In genomic region chr15:73633991-73634495, GRCh38 we compare ENCODE assay signal across 8 cellular contexts. TPM values are rescaled to one million over a fixed set of nuclear protein-coding genes. Genes with fewer than 3 reads are reported as not detected.
DNase-seq lines count a peak whose midpoint lies in the region; TF ChIP-seq lines count a peak whose summit lies in the region.

No MANE protein-coding gene starts in this region.

- BruUV-seq in mammary epithelial cell (replicated peaks; lab: Mats Ljungman, UMichigan), result no TSS peak

- H3K9me3 ChIP-seq in mammary epithelial cell (replicated peaks; ENCODE audit: insufficient read depth, low read length), result no peaks in the 10 kb centered on the region

- peak overlapping the region; percentile 92 for H3K27ac Mint-ChIP-seq in mesothelial cell of epicardium

- peak overlapping the region; percentile 92 for H3K4me2 ChIP-seq in mammary epithelial cell (ENCODE audit: insufficient read depth, low read depth, low read length)

- CTCF ChIA-PET in mammary epithelial cell (lab: Charles Lee; ENCODE audit: low non-redundant PET), result interaction anchor here (0.6 to 1.0 kb wide), 2 partner anchors 62 to 74 kb away, joined by 3 to 4 read pairs; no protein-coding TSS in a partner anchor

- DNase-seq in M059J (ENCODE audit: low read depth), result peak; percentile 96
- peak; percentile 92 for DNase-seq in mammary epithelial cell
- DNase-seq in mesothelial cell of epicardium (ENCODE audit: low spot score in 2 of 2, unreplicated experiment in 2 of 2), result no peak
- DNase-seq in G401 (ENCODE audit: low spot score), result no peak
- no peak for DNase-seq in cortex of kidney (lab: John Stamatoyannopoulos, UW)
- DNase-seq in effector CD4-positive, alpha-beta T cell, result no peak
- DNase-seq in NCI-H2171 treated with DMSO at 0.1 percent for 48 hours (lab: John Stamatoyannopoulos, UW), result no peak

- intact Hi-C loops in mammary epithelial cell (cut with micrococcal nuclease), result loop anchor here (2.0 to 5.0 kb wide), 2 partner anchors 51 to 57 kb away; partner anchors contain the start of gene CD276

- dilution Hi-C loops in mammary epithelial cell (cut with HindIII; ENCODE audit: low sequenced_read_pairs), result loop anchor here (5.0 kb wide), 2 partner anchors 37 to 63 kb away; no protein-coding TSS in a partner anchor

- peaks cover 4% of the 10 kb centered on the region for H3K27me3 Mint-ChIP-seq in mesothelial cell of epicardium (ENCODE audit: low read depth)

- peaks cover 55% of the 10 kb centered on the region for H3K4me1 ChIP-seq in mammary epithelial cell (ENCODE audit: insufficient read depth, low read length)

- H3K79me2 ChIP-seq in mammary epithelial cell (ENCODE audit: insufficient read depth, low read length), result peaks cover 40% of the 10 kb centered on the region

- peak overlapping the region; percentile 43 for H2AFZ ChIP-seq in mammary epithelial cell (ENCODE audit: low read depth, low read length)

- H4K20me1 ChIP-seq in mammary epithelial cell (ENCODE audit: insufficient read depth, low read length), result peaks cover 2% of the 10 kb centered on the region

- H3K36me3 ChIP-seq in mammary epithelial cell (ENCODE audit: insufficient read depth, low read length), result no peaks in the 10 kb centered on the region

- H3K36me3 Mint-ChIP-seq in mesothelial cell of epicardium, result no peaks in the 10 kb centered on the region

- H3K9me3 Mint-ChIP-seq in mesothelial cell of epicardium, result no peaks in the 10 kb centered on the region

- peak overlapping the region; percentile 14 to 43 (median 42) for H3K4me3 ChIP-seq in mammary epithelial cell (replicated peaks in 1 of 3; ENCODE audit: insufficient read depth in 1 of 3, low read depth in 2 of 3, low read length in 3 of 3)

- no peaks in the 10 kb centered on the region for H3K27me3 ChIP-seq in mammary epithelial cell (ENCODE audit: insufficient read depth, low read length)

- H3K4me1 Mint-ChIP-seq in mesothelial cell of epicardium, result peaks cover 51% of the 10 kb centered on the region

- peak overlapping the region; percentile 83 for H3K4me3 Mint-ChIP-seq in mesothelial cell of epicardium

- in situ Hi-C loops in mammary epithelial cell (cut with MboI; ENCODE audit: low sequenced_read_pairs in 2 of 2), result loop anchor here in 1 of 2 donors (10.0 kb wide), 1 partner anchor 59 kb away; no protein-coding TSS in a partner anchor
- in situ Hi-C loops in G401 (cut with HindIII; ENCODE audit: low sequenced_read_pairs), result no loop called here

- WGBS in mammary epithelial cell (ENCODE audit: low coverage, missing lambda C conversion rate), result 11% methylated on average over 6 of the region's 6 CpGs

- peak overlapping the region; percentile 83 for H3K9ac ChIP-seq in mammary epithelial cell (ENCODE audit: insufficient read depth, low read length)

- no peak for TF ChIP-seq CTCF in C4-2B (conservative IDR thresholded peaks at IDR 0.05)
- TF ChIP-seq CTCF in mammary epithelial cell (conservative IDR thresholded peaks at IDR 0.05 in 1 of 2, IDR thresholded peaks at IDR 0.05 in 1 of 2; ENCODE audit: extremely low read depth in 1 of 2, insufficient read depth in 1 of 2, low read depth in 1 of 2, low read length in 2 of 2), result no peak
- TF ChIP-seq CTCF in mesothelial cell of epicardium (IDR thresholded peaks at IDR 0.05; ENCODE audit: unreplicated experiment), result no peak

- H3K27ac ChIP-seq in C4-2B (peak overlapping the region; percentile 72), mammary epithelial cell (ENCODE audit: insufficient read depth, low read depth, low read length) (peak overlapping the region; percentile 96)

RNA-seq across cellular contexts. Expression of gene NPTN, which starts 0.9 kb away (rescaled TPM):
- 90.3 and 100 TPM in 2 replicates for total RNA-seq in M059J (2014; rRNA removed; shearing (Covaris generic))
- total RNA-seq in mammary epithelial cell (100 to 1,000 TPM; 118 to 143 TPM), mesothelial cell of epicardium (102 to 116 TPM (median 109 TPM) in 3 replicates)
- polyA plus RNA-seq in mammary epithelial cell, result 206 TPM
- polyA minus RNA-seq in mammary epithelial cell, result 246 TPM
- total RNA-seq in G401 (2014; rRNA removed; shearing (Covaris generic)), result 74.7 and 82.0 TPM in 2 replicates

RNA-seq across cellular contexts. Expression of gene CD276, which starts 50.1 kb away (rescaled TPM):
- total RNA-seq in M059J (2014; rRNA removed; shearing (Covaris generic)), result 92.9 and 97.0 TPM in 2 replicates
- 100 to 1,000 TPM in 1 of 2 donors, 10 to 100 TPM in 1; 50.5 to 110 TPM for total RNA-seq in mammary epithelial cell
- polyA plus RNA-seq in mammary epithelial cell, result 128 TPM
- 224 TPM for polyA minus RNA-seq in mammary epithelial cell
- total RNA-seq in mesothelial cell of epicardium, result 174 to 179 TPM (median 178 TPM) in 3 replicates
- 85.5 and 108 TPM in 2 replicates for total RNA-seq in G401 (2014; rRNA removed; shearing (Covaris generic))

Comparison
In these comparisons a context has a peak if more than half of its experiments do, and no peak if none do; other contexts are left out.
1. DNase-seq: peak in M059J (single experiment) and mammary epithelial cell (single experiment); none in mesothelial cell of epicardium (0 of 2), G401 (single experiment), cortex of kidney (single experiment), effector CD4-positive, alpha-beta T cell (single experiment) and NCI-H2171 treated with DMSO at 0.1 percent for 48 hours (single experiment).